In the genomic region with DNA sequence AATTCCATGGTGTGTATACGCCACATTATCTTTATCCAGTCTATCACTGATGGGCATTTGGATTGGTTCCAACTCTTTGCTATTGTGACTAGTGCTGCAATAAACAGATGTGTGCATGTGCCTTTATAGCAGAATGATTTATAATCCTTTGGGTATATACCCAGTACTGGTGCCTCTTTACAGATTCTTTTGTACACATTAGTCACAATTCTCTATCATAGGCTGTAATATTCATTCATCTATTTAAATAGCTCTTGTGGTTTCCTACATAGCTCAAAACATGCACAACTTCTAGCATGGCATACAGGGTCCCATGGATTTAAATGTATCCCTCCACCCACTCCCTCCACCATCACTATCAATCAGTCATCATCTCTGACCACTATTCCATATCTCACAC, we compare ENCODE assay signal across 3 cellular contexts.
"Had no signal": no experiment of that assay in that cellular context is flagged by ENCODE, and none has a peak within 500 bp of the region (broad histone marks: within the 10 kb centered on the region; RNA-seq: fewer than 3 reads in every experiment).

No MANE protein-coding gene starts in this region.

- H3K4me3 ChIP-seq: GM12878 had no signal

- ATAC-seq: GM12878 had no signal

- DNase-seq: GDM1, GF-D8 had no signal
